ENCODE assay signal across 23 cellular contexts in genomic region chr20:57835462-57836455, GRCh38.
DNase-seq lines count a peak whose midpoint lies in the region; ATAC-seq and TF ChIP-seq lines count a peak whose summit lies in the region.
"Had no signal": no experiment of that assay in that cellular context is flagged by ENCODE, and none has a peak within 500 bp of the region (broad histone marks: within the 10 kb centered on the region; RNA-seq: fewer than 3 reads in every experiment).

No MANE protein-coding gene starts in this region.

- ATAC-seq in WTC11 (peak; percentile 47), GM21723 (IDR thresholded peaks at IDR 0.05; ENCODE audit: unreplicated experiment) (no peak)
- no peak for ATAC-seq in stimulated activated naive B cell treated with anti-CD40 and anti-IgM and Interleukin-4, amounts not matched to agents 10 μg/mL and 1 μg/mL and 100 μg/mL, for 72 hours (replicated peaks)
- ATAC-seq: activated CD8-positive, alpha-beta T cell treated with anti-CD3 and anti-CD28 coated beads, Interleukin-2, amount 10 ng/mL, durations not matched to agents 7 days and 5 days; activated naive CD4-positive, alpha-beta T cell treated with anti-CD3 and anti-CD28 coated beads, Interleukin-2, amount 50 U/mL, for 72 hours; activated T-cell treated with anti-CD3 and anti-CD28 coated beads, Interleukin-2, amount 50 U/mL, for 72 hours; lower lobe of right lung; pancreas; PC-3; stimulated activated naive CD8-positive, alpha-beta T cell treated with anti-CD3 and anti-CD28 coated beads, Interleukin-15, amount 100 ng/mL, for 72 hours had no signal

- H3K4me1 Mint-ChIP-seq in WTC11 (peaks cover 10% of the 10 kb centered on the region), nephron (peaks cover 54% of the 10 kb centered on the region)
- no peaks in the 10 kb centered on the region for H3K4me1 Mint-ChIP-seq in stimulated activated naive B cell treated with anti-CD40 and anti-IgM and Interleukin-4, amounts not matched to agents 10 μg/mL and 1 μg/mL and 100 μg/mL, for 72 hours
- H3K4me1 Mint-ChIP-seq: stimulated activated naive CD8-positive, alpha-beta T cell treated with anti-CD3 and anti-CD28 coated beads, Interleukin-15, amount 100 ng/mL, for 72 hours had no signal

- POLR2A ChIA-PET in WTC11 (lab: Charles Lee): no interaction called here

- H3K36me3 Mint-ChIP-seq in WTC11 (no peaks in the 10 kb centered on the region), nephron (ENCODE audit: low read depth) (no peaks in the 10 kb centered on the region)
- no peaks in the 10 kb centered on the region for H3K36me3 Mint-ChIP-seq in stimulated activated naive B cell treated with anti-CD40 and anti-IgM and Interleukin-4, amounts not matched to agents 10 μg/mL and 1 μg/mL and 100 μg/mL, for 72 hours
- H3K36me3 Mint-ChIP-seq: activated naive CD4-positive, alpha-beta T cell treated with anti-CD3 and anti-CD28 coated beads, Interleukin-2, amount 50 U/mL, for 72 hours had no signal

- peak overlapping the region; percentile 91 for H3K27ac ChIP-seq in KOPT-K1 (ENCODE audit: low read depth, low read length, poor library complexity, severe bottlenecking)
- H3K27ac ChIP-seq: esophagus squamous epithelium, lower lobe of right lung, pancreas had no signal

- H3K9me3 ChIP-seq in KOPT-K1 (ENCODE audit: insufficient read depth, low read length, poor library complexity, severe bottlenecking): no peaks in the 10 kb centered on the region
- H3K9me3 ChIP-seq: esophagus squamous epithelium, lower lobe of right lung, pancreas had no signal

- TF ChIP-seq CTCF in WTC11 (IDR thresholded peaks at IDR 0.05) (no peak), nephron (IDR thresholded peaks at IDR 0.05; ENCODE audit: unreplicated experiment in 3 of 3) (no peak)

- CTCF ChIA-PET in WTC11 (lab: Charles Lee): interaction anchor here (1.1 kb wide), 1 partner anchor 213 kb away, joined by 3 read pairs; no protein-coding TSS in a partner anchor

- H3K4me3 Mint-ChIP-seq in WTC11 (no peak overlapping the region), nephron (peak overlapping the region in 1 of 3 experiments; percentile 12)
- no peak overlapping the region for H3K4me3 Mint-ChIP-seq in stimulated activated naive B cell treated with anti-CD40 and anti-IgM and Interleukin-4, amounts not matched to agents 10 μg/mL and 1 μg/mL and 100 μg/mL, for 72 hours
- H3K4me3 Mint-ChIP-seq: activated CD8-positive, alpha-beta T cell treated with anti-CD3 and anti-CD28 coated beads, Interleukin-2, amount 10 ng/mL, durations not matched to agents 7 days and 5 days; activated T-cell treated with anti-CD3 and anti-CD28 coated beads, Interleukin-2, amount 50 U/mL, for 72 hours; stimulated activated naive CD8-positive, alpha-beta T cell treated with anti-CD3 and anti-CD28 coated beads, Interleukin-15, amount 100 ng/mL, for 72 hours; T-helper 1 cell treated with Interleukin-12 subunit alpha and Interleukin-12 subunit beta and Interleukin-4 antibody, amounts not matched to agents 30 μg/mL and 1 μg/mL, for 36 hours had no signal

- no peaks in the 10 kb centered on the region for H3K9me3 Mint-ChIP-seq in WTC11
- H3K9me3 Mint-ChIP-seq in nephron: no peaks in the 10 kb centered on the region
- H3K9me3 Mint-ChIP-seq in stimulated activated naive B cell treated with anti-CD40 and anti-IgM and Interleukin-4, amounts not matched to agents 10 μg/mL and 1 μg/mL and 100 μg/mL, for 72 hours: no peaks in the 10 kb centered on the region
- H3K9me3 Mint-ChIP-seq: activated naive CD4-positive, alpha-beta T cell treated with anti-CD3 and anti-CD28 coated beads, Interleukin-2, amount 50 U/mL, for 72 hours; activated T-cell treated with anti-CD3 and anti-CD28 coated beads, Interleukin-2, amount 50 U/mL, for 72 hours; stimulated activated naive CD8-positive, alpha-beta T cell treated with anti-CD3 and anti-CD28 coated beads, Interleukin-15, amount 100 ng/mL, for 72 hours; T-helper 1 cell treated with Interleukin-12 subunit alpha and Interleukin-12 subunit beta and Interleukin-4 antibody, amounts not matched to agents 30 μg/mL and 1 μg/mL, for 36 hours had no signal

- DNase-seq in ELF-1 (ENCODE audit: low read depth, low spot score) (peak; percentile 33), WTC11 (ENCODE audit: low spot score) (no peak), LoVo (ENCODE audit: low spot score) (no peak)
- DNase-seq in activated CD4-positive, alpha-beta T cell treated with anti-CD3 and anti-CD28 coated beads for 1 hour: no peak
- no peak for DNase-seq in stimulated activated naive B cell treated with anti-CD40 and anti-IgM and Interleukin-4, amounts not matched to agents 10 μg/mL and 1 μg/mL and 100 μg/mL, for 72 hours
- DNase-seq: activated CD8-positive, alpha-beta T cell treated with anti-CD3 and anti-CD28 coated beads, Interleukin-2, amount 10 ng/mL, durations not matched to agents 7 days and 5 days; activated T-cell treated with anti-CD3 and anti-CD28 coated beads, Interleukin-2, amount 50 U/mL, for 72 hours; AML-193; effector CD8-positive, alpha-beta T cell; EL; esophagus squamous epithelium; GOT3; lower lobe of right lung; NCI-H187 treated with DMSO at 0.1 percent for 48 hours; NCI-H510A; PC-3; stimulated activated naive CD8-positive, alpha-beta T cell treated with anti-CD3 and anti-CD28 coated beads, Interleukin-15, amount 100 ng/mL, for 72 hours had no signal

- H3K27ac Mint-ChIP-seq in WTC11 (no peak overlapping the region), nephron (peak overlapping the region; percentile 71 to 95 (median 90))
- H3K27ac Mint-ChIP-seq in stimulated activated naive B cell treated with anti-CD40 and anti-IgM and Interleukin-4, amounts not matched to agents 10 μg/mL and 1 μg/mL and 100 μg/mL, for 72 hours: no peak overlapping the region
- H3K27ac Mint-ChIP-seq: activated CD8-positive, alpha-beta T cell treated with anti-CD3 and anti-CD28 coated beads, Interleukin-2, amount 10 ng/mL, durations not matched to agents 7 days and 5 days; activated naive CD4-positive, alpha-beta T cell treated with anti-CD3 and anti-CD28 coated beads, Interleukin-2, amount 50 U/mL, for 72 hours; activated T-cell treated with anti-CD3 and anti-CD28 coated beads, Interleukin-2, amount 50 U/mL, for 72 hours; T-helper 1 cell treated with Interleukin-12 subunit alpha and Interleukin-12 subunit beta and Interleukin-4 antibody, amounts not matched to agents 30 μg/mL and 1 μg/mL, for 36 hours had no signal

- no peaks in the 10 kb centered on the region for H3K36me3 ChIP-seq in KOPT-K1 (ENCODE audit: insufficient read depth, low read length)
- H3K36me3 ChIP-seq: esophagus squamous epithelium, lower lobe of right lung, pancreas had no signal

- no peaks in the 10 kb centered on the region for H3K27me3 Mint-ChIP-seq in WTC11 (ENCODE audit: low read depth)
- H3K27me3 Mint-ChIP-seq in nephron (ENCODE audit: low read depth): peaks cover 25% of the 10 kb centered on the region
- peaks cover 9 to 17% of the 10 kb centered on the region in 2 donors for H3K27me3 Mint-ChIP-seq in stimulated activated naive B cell treated with anti-CD40 and anti-IgM and Interleukin-4, amounts not matched to agents 10 μg/mL and 1 μg/mL and 100 μg/mL, for 72 hours
- H3K27me3 Mint-ChIP-seq: stimulated activated naive CD8-positive, alpha-beta T cell treated with anti-CD3 and anti-CD28 coated beads, Interleukin-15, amount 100 ng/mL, for 72 hours had no signal

TF ChIP-seq in WTC11, 78 proteins besides CTCF, POLR2A, EP300 and RAD21:
- TF ChIP-seq MYBL2 (CRISPR knock-in tag; IDR thresholded peaks at IDR 0.05) (no peak), ZNF423 (CRISPR knock-in tag; IDR thresholded peaks at IDR 0.05) (peak; percentile 63; the same call in 1 of the 2 replicates)

Comparison
In these comparisons a context has a peak if more than half of its experiments do, and no peak if none do; other contexts are left out.
1. H3K27ac Mint-ChIP-seq: peak in nephron (3 of 3); none in WTC11 (single experiment) and stimulated activated naive B cell treated with anti-CD40 and anti-IgM and Interleukin-4, amounts not matched to agents 10 μg/mL and 1 μg/mL and 100 μg/mL, for 72 hours (single experiment).